7 cellular contexts compared by ENCODE assay signal in the genomic region with DNA sequence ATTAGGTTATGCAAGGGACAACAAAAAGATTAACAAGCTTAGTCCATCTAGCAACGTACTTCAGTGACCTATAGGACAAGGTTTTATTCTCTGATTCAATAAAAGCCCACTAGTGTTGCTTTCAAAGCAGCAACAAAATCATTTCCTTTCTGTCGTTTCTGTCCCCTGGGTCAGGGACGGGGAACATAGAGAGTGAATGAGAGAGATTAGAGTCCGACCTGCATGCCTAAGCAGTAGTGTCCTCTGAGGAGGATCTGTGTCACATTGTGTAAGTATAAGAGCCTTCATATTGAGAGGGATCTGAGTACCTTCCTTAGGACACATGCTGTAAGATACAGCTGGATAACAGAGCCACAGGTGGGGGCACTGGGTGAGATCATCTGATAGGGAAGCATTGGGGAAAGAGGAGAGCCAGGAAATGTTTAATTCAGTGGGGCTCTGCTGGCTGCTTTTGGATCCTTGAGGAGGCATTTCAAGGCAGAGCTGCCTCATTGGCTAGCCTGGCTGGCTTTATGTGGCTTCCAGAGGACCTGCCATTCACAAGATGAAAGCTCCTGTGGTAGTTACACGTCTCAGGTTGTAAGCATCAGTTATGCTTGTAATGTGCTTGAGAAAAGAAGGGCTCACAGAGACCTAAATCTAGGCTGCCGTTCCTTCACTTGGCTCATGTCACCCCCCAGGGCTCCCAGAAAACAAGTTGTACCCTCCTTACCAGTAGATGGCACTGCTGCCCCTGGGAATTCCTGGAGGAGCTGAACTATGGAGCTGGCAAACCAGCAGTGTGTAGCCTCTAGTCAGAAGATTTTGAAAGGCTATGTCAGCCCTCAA. TPM values are rescaled to one million over a fixed set of nuclear protein-coding genes. Genes with fewer than 3 reads are reported as not detected.
DNase-seq lines count a peak whose midpoint lies in the region; ATAC-seq and TF ChIP-seq lines count a peak whose summit lies in the region.

No MANE protein-coding gene starts in this region.

- intact Hi-C loops in left ventricle myocardium inferior (cut with micrococcal nuclease), result loop anchor here (5.0 kb wide), 2 partner anchors 309 to 341 kb away; no protein-coding TSS in a partner anchor

- peaks cover 15% of the 10 kb centered on the region for H3K4me1 ChIP-seq in left ventricle myocardium inferior

- no peaks in the 10 kb centered on the region for H3K36me3 ChIP-seq in left ventricle myocardium inferior

- H3K9me3 ChIP-seq in left ventricle myocardium inferior (replicated peaks), result no peaks in the 10 kb centered on the region

- TF ChIP-seq CTCF in left ventricle myocardium inferior (IDR thresholded peaks at IDR 0.05; ENCODE audit: borderline replicate concordance), result peak; percentile 73
- peak; percentile 90 for TF ChIP-seq CTCF in retinal pigment epithelial cell (conservative IDR thresholded peaks at IDR 0.05; ENCODE audit: low read depth, low read length)

- DNase-seq in GDM1 (lab: John Stamatoyannopoulos, UW), result peak; percentile 5
- peak; percentile 72 for DNase-seq in NCI-H2227 treated with DMSO at 0.1 percent for 48 hours (lab: John Stamatoyannopoulos, UW)
- peak; percentile 45 for DNase-seq in amniotic stem cell (lab: John Stamatoyannopoulos, UW)
- DNase-seq in left ventricle myocardium inferior, result peak; percentile 54
- DNase-seq in retinal pigment epithelial cell (ENCODE audit: low read depth), result no peak
- DNase-seq in stimulated activated naive CD4-positive, alpha-beta T cell treated with Interleukin-2 at 50 U/mL for 16 hours (lab: John Stamatoyannopoulos, UW), result no peak

- peak overlapping the region; percentile 15 for H3K27ac ChIP-seq in left ventricle myocardium inferior (replicated peaks)

- peak; percentile 60 for ATAC-seq in HG02588 (IDR thresholded peaks at IDR 0.05; ENCODE audit: unreplicated experiment)

- H3K27me3 ChIP-seq in left ventricle myocardium inferior (ENCODE audit: low read depth), result peaks cover 55% of the 10 kb centered on the region

- H3K4me3 ChIP-seq in left ventricle myocardium inferior (peak overlapping the region; percentile 24), retinal pigment epithelial cell (ENCODE audit: low read length) (no peak overlapping the region)

RNA-seq across cellular contexts. Expression of gene TMEM108, which starts 2.7 kb away (rescaled TPM):
- 2.4 TPM for total RNA-seq in left ventricle myocardium inferior

Comparison
In these comparisons a context has a peak if more than half of its experiments do, and no peak if none do; other contexts are left out.
1. DNase-seq: peak in GDM1 (single experiment), NCI-H2227 treated with DMSO at 0.1 percent for 48 hours (single experiment), amniotic stem cell (single experiment) and left ventricle myocardium inferior (single experiment); none in retinal pigment epithelial cell (single experiment) and stimulated activated naive CD4-positive, alpha-beta T cell treated with Interleukin-2 at 50 U/mL for 16 hours (single experiment).